Comparison of ENCODE assay signal across 8 cellular contexts in genomic region chr2:230416061-230416721, GRCh38. TPM values are rescaled to one million over a fixed set of nuclear protein-coding genes. Genes with fewer than 3 reads are reported as not detected.
DNase-seq lines count a peak whose midpoint lies in the region; ATAC-seq and TF ChIP-seq lines count a peak whose summit lies in the region.

TSS of gene SP100 (plus strand) at chr2:230416201. CDS start at chr2:230416297, 96 bp downstream.

- intact Hi-C loops in gastrocnemius medialis (cut with DNase I; ENCODE audit: low total_unique reads) = loop anchor here (5.0 to 10.0 kb wide), 3 partner anchors 89 to 379 kb away; partner anchors contain the start of genes SP140 and SP140L

- peak; percentile 48 to 53 for TF ChIP-seq POLR2A in gastrocnemius medialis (IDR thresholded peaks at IDR 0.05)

- no peak for TF ChIP-seq CTCF in gastrocnemius medialis (IDR thresholded peaks at IDR 0.05 in 4 of 5, conservative IDR thresholded peaks at IDR 0.05 in 1 of 5)

- H3K36me3 ChIP-seq in gastrocnemius medialis = no peaks in the 10 kb centered on the region

- peaks cover 17 to 31% of the 10 kb centered on the region in 2 donors for H3K4me1 ChIP-seq in gastrocnemius medialis

- H3K27ac ChIP-seq in gastrocnemius medialis = peak within 1 kb of the TSS; percentile 79 to 89 (median 84)

- DNase-seq in A172 (ENCODE audit: low spot score) (peak; percentile 81), SIG-M5 (lab: John Stamatoyannopoulos, UW) (peak; percentile 53), activated gamma-delta T cell (lab: John Stamatoyannopoulos, UW) (peak; percentile 56), glomerular visceral epithelial cell (ENCODE audit: extremely low spot score) (peak; percentile 86), gastrocnemius medialis (peak; percentile 56 to 65), SK-N-DZ (ENCODE audit: low spot score) (no peak)

- H3K9me3 ChIP-seq in gastrocnemius medialis = no peaks in the 10 kb centered on the region

- peak within 1 kb of the TSS; percentile 53 to 76 (median 59) for H3K4me3 ChIP-seq in gastrocnemius medialis

- ATAC-seq in GM18868 (IDR thresholded peaks at IDR 0.05; ENCODE audit: unreplicated experiment) (peak; percentile 90), HG03103 (IDR thresholded peaks at IDR 0.05; ENCODE audit: low read depth, unreplicated experiment) (peak; percentile 72), gastrocnemius medialis (peak; percentile 87 to 89)

- in situ Hi-C loops in gastrocnemius medialis (cut with MboI; ENCODE audit: low sequenced_read_pairs in 4 of 4) = no loop called here

- H3K27me3 ChIP-seq in gastrocnemius medialis = no peaks in the 10 kb centered on the region

RNA-seq across cellular contexts. Expression of gene SP100, which starts in this region (rescaled TPM):
- 60.7 and 66.5 TPM in 2 replicates for total RNA-seq in A172 (2014; rRNA removed; shearing (Covaris generic))
- total RNA-seq in gastrocnemius medialis = 10 to 100 TPM; 18.2 to 30.7 (median 19.5) TPM
- not detected in 2 replicates for polyA plus RNA-seq in SK-N-DZ (2014; cell fraction: cytosol; rRNA removed)
- not detected in 2 replicates for polyA plus RNA-seq in SK-N-DZ (2014; cell fraction: nucleus; rRNA removed)
